25 cellular contexts compared by ENCODE assay signal in genomic region chr2:59690849-59691248, GRCh38.
"Had no signal": no experiment of that assay in that cellular context is flagged by ENCODE, and none has a peak within 500 bp of the region (broad histone marks: within the 10 kb centered on the region; RNA-seq: fewer than 3 reads in every experiment).

No MANE protein-coding gene starts in this region.

- H3K9me3 ChIP-seq: neutrophil, ovary, right lobe of liver, transverse colon had no signal

- ATAC-seq: activated CD8-positive, alpha-beta memory T cell treated with anti-CD3 and anti-CD28 coated beads, Interleukin-2, amount 10 ng/mL, durations not matched to agents 7 days and 5 days; activated CD8-positive, alpha-beta T cell treated with anti-CD3 and anti-CD28 coated beads for 36 hours; body of pancreas; left lobe of liver; natural killer cell treated with Interleukin-12 subunit alpha and Interleukin-12 subunit beta and Interleukin-15 and Interleukin-18, amount 100 ng/mL, for 72 hours; right lobe of liver; stimulated activated naive CD8-positive, alpha-beta T cell treated with anti-CD3 and anti-CD28 coated beads, Interleukin-15, amount 100 ng/mL, for 72 hours had no signal

- H3K4me3 ChIP-seq: body of pancreas, ovary, right lobe of liver, skin epidermis, transverse colon had no signal

- H3K4me1 ChIP-seq: body of pancreas, right lobe of liver, transverse colon had no signal

- H3K27ac ChIP-seq: body of pancreas, neutrophil, ovary, right lobe of liver, skin epidermis, transverse colon, WERI-Rb-1 had no signal

- H3K27me3 ChIP-seq: body of pancreas, neutrophil, ovary, right lobe of liver, transverse colon had no signal

- H3K36me3 ChIP-seq: neutrophil, ovary, right lobe of liver, transverse colon, WERI-Rb-1 had no signal

- DNase-seq: activated CD4-positive, alpha-beta T cell treated with anti-CD3 and anti-CD28 coated beads, Interleukin-2, amount 10 ng/mL, durations not matched to agents 7 days and 5 days; activated CD4-positive, CD25-positive, alpha-beta regulatory T cell treated with anti-CD3 and anti-CD28 coated beads, Interleukin-2, amount 50 U/mL, for 72 hours; activated CD8-positive, alpha-beta memory T cell treated with anti-CD3 and anti-CD28 coated beads, Interleukin-2, amount 10 ng/mL, durations not matched to agents 7 days and 5 days; activated CD8-positive, alpha-beta T cell treated with anti-CD3 and anti-CD28 coated beads for 36 hours; activated gamma-delta T cell treated with Interleukin-2 at 50 U/mL for 16 hours; activated T-cell treated with anti-CD3 and anti-CD28 coated beads for 4 hours; anterior cingulate cortex; body of pancreas; central memory CD4-positive, alpha-beta T cell; dermis blood vessel endothelial cell; effector CD8-positive, alpha-beta T cell; erythroblast; foreskin fibroblast; immature natural killer cell; midbrain; ovary; right lobe of liver; stimulated activated CD4-positive, alpha-beta T cell treated with anti-CD3 and anti-CD28 coated beads, Interleukin-1b, Interleukin-23, amount 100 ng/mL, for 48 hours; stimulated activated naive CD8-positive, alpha-beta T cell treated with anti-CD3 and anti-CD28 coated beads, Interleukin-15, amount 100 ng/mL, for 72 hours; transverse colon; WERI-Rb-1 had no signal
